In genomic region chr7:31002256-31002655, GRCh38 we compare ENCODE assay signal across 24 cellular contexts.
DNase-seq lines count a peak whose midpoint lies in the region; ATAC-seq and TF ChIP-seq lines count a peak whose summit lies in the region.
"Had no signal": no experiment of that assay in that cellular context is flagged by ENCODE, and none has a peak within 500 bp of the region (broad histone marks: within the 10 kb centered on the region; RNA-seq: fewer than 3 reads in every experiment).

No MANE protein-coding gene starts in this region.

- peak; percentile 75 for DNase-seq in AG08395 (ENCODE audit: low spot score)
- peak; percentile 39 for DNase-seq in EH (ENCODE audit: low read depth)
- peak; percentile 52 for DNase-seq in NCI-H2171 treated with DMSO at 0.1 percent for 48 hours (lab: John Stamatoyannopoulos, UW)
- peak; percentile 80 for DNase-seq in fibroblast of mammary gland (ENCODE audit: low read depth)
- DNase-seq in SHP77 treated with DMSO at 0.1 percent for 48 hours (lab: John Stamatoyannopoulos, UW) = no peak
- DNase-seq in pons (ENCODE audit: low spot score) = no peak
- DNase-seq in coronary artery (ENCODE audit: low spot score) = no peak
- DNase-seq: activated CD4-positive, alpha-beta T cell treated with anti-CD3 and anti-CD28 coated beads for 36 hours; activated CD8-positive, alpha-beta memory T cell treated with anti-CD3 and anti-CD28 coated beads for 24 hours; activated naive CD4-positive, alpha-beta T cell treated with anti-CD3 and anti-CD28 coated beads, Interleukin-2, amount 10 ng/mL, durations not matched to agents 7 days and 5 days; activated T-cell treated with anti-CD3 and anti-CD28 coated beads, Interleukin-2, amount 50 U/mL, for 24 hours; caudate nucleus; DMS79 treated with DMSO at 0.1 percent for 48 hours; foreskin keratinocyte; H7; hippocampal formation; NCI-H187 treated with DMSO at 0.1 percent for 48 hours; NCI-H2227 treated with DMSO at 0.1 percent for 48 hours; right lobe of liver; Right ventricle myocardium superior; T-cell; upper lobe of right lung had no signal

- no peak overlapping the region for H3K4me3 ChIP-seq in fibroblast of mammary gland (ENCODE audit: control insufficient read depth, low read depth, low read length)
- no peak overlapping the region for H3K4me3 ChIP-seq in coronary artery
- H3K4me3 ChIP-seq: right lobe of liver, upper lobe of right lung had no signal

- no peak overlapping the region for H3K27ac ChIP-seq in coronary artery
- H3K27ac ChIP-seq: foreskin keratinocyte, right lobe of liver, upper lobe of right lung had no signal

- TF ChIP-seq CTCF in fibroblast of mammary gland (conservative IDR thresholded peaks at IDR 0.05; ENCODE audit: control insufficient read depth, insufficient read depth, low read depth, low read length) (no peak), coronary artery (IDR thresholded peaks at IDR 0.05) (no peak)

- ATAC-seq in GM19452 (IDR thresholded peaks at IDR 0.05; ENCODE audit: unreplicated experiment) = no peak
- ATAC-seq: activated CD4-positive, alpha-beta T cell treated with anti-CD3 and anti-CD28 coated beads for 36 hours; foreskin keratinocyte; natural killer cell treated with Interleukin-12 subunit alpha and Interleukin-12 subunit beta and Interleukin-15 and Interleukin-18, amount 100 ng/mL, for 72 hours; right lobe of liver; T-cell; upper lobe of right lung had no signal

Comparison
In these comparisons a context has a peak if more than half of its experiments do, and no peak if none do; other contexts are left out.
1. DNase-seq: peak in AG08395 (single experiment), EH (single experiment), NCI-H2171 treated with DMSO at 0.1 percent for 48 hours (single experiment) and fibroblast of mammary gland (single experiment); none in SHP77 treated with DMSO at 0.1 percent for 48 hours (single experiment), pons (single experiment) and coronary artery (single experiment).